In genomic region chr5:131304414-131304813, GRCh38 we compare ENCODE assay signal across 19 cellular contexts. TPM values are rescaled to one million over a fixed set of nuclear protein-coding genes. Genes with fewer than 3 reads are reported as not detected.
DNase-seq lines count a peak whose midpoint lies in the region; ATAC-seq and TF ChIP-seq lines count a peak whose summit lies in the region.
"Had no signal": no experiment of that assay in that cellular context is flagged by ENCODE, and none has a peak within 500 bp of the region (broad histone marks: within the 10 kb centered on the region; RNA-seq: fewer than 3 reads in every experiment).

No MANE protein-coding gene starts in this region.

- peaks cover 58% of the 10 kb centered on the region for H3K4me1 Mint-ChIP-seq in MCF 10A (ENCODE audit: insufficient read depth, unreplicated experiment)
- peaks cover 47 to 64% of the 10 kb centered on the region in 2 donors for H3K4me1 Mint-ChIP-seq in effector memory CD8-positive, alpha-beta T cell (ENCODE audit: low read depth in 2 of 2)

- H3K27ac ChIP-seq in breast epithelium, result no peak overlapping the region
- H3K27ac ChIP-seq: uterus had no signal

- H3K9me3 ChIP-seq in breast epithelium, result no peaks in the 10 kb centered on the region

- no peaks in the 10 kb centered on the region for H3K36me3 ChIP-seq in breast epithelium
- H3K36me3 ChIP-seq: uterus had no signal

- H3K9me3 Mint-ChIP-seq in MCF 10A (ENCODE audit: unreplicated experiment), result no peaks in the 10 kb centered on the region
- no peaks in the 10 kb centered on the region for H3K9me3 Mint-ChIP-seq in effector memory CD8-positive, alpha-beta T cell

- no peaks in the 10 kb centered on the region for H3K27me3 Mint-ChIP-seq in MCF 10A (ENCODE audit: insufficient read depth, unreplicated experiment)
- H3K27me3 Mint-ChIP-seq in effector memory CD8-positive, alpha-beta T cell, result no peaks in the 10 kb centered on the region

- POLR2A ChIA-PET in MCF 10A (lab: Yijun Ruan, JAX), result interaction anchor here (0.7 to 5.5 kb wide), 15 partner anchors 9 to 141 kb away, joined by 3 to 110 read pairs (median 9); partner anchors contain the start of gene CDC42SE2

- BruUV-seq in MCF 10A (replicated peaks; lab: Mats Ljungman, UMichigan), result no TSS peak

- no peak for TF ChIP-seq POLR2A in breast epithelium (IDR thresholded peaks at IDR 0.05)

- CTCF ChIA-PET in MCF 10A (lab: Yijun Ruan, JAX), result interaction anchor here (0.6 to 1.2 kb wide), 4 partner anchors 12 to 857 kb away, joined by 3 read pairs; no protein-coding TSS in a partner anchor

- TF ChIP-seq CTCF in MCF 10A (IDR thresholded peaks at IDR 0.05; ENCODE audit: unreplicated experiment), result no peak
- TF ChIP-seq CTCF in breast epithelium (IDR thresholded peaks at IDR 0.05), result no peak

- ATAC-seq in SK-N-SH treated with all-trans-retinoic acid at 6 μM for 48 hours, result peak; percentile 62
- ATAC-seq in effector memory CD8-positive, alpha-beta T cell (replicated peaks), result no peak
- no peak for ATAC-seq in GM18867 (IDR thresholded peaks at IDR 0.05; ENCODE audit: unreplicated experiment)
- ATAC-seq: esophagus mucosa, left ventricle myocardium superior had no signal

- no peak overlapping the region for H3K4me3 ChIP-seq in breast epithelium
- H3K4me3 ChIP-seq: uterus had no signal

- intact Hi-C loops in MCF 10A (cut with micrococcal nuclease), result no loop called here
- intact Hi-C loops in breast epithelium (cut with DNase I; ENCODE audit: low total_unique reads), result no loop called here

- no peaks in the 10 kb centered on the region for H3K4me1 ChIP-seq in breast epithelium
- H3K4me1 ChIP-seq: uterus had no signal

- peaks cover 6% of the 10 kb centered on the region for H3K36me3 Mint-ChIP-seq in MCF 10A (ENCODE audit: insufficient read depth, unreplicated experiment)
- H3K36me3 Mint-ChIP-seq in effector memory CD8-positive, alpha-beta T cell (ENCODE audit: insufficient read depth), result peaks cover 47% of the 10 kb centered on the region

- H3K27me3 ChIP-seq in breast epithelium, result no peaks in the 10 kb centered on the region
- H3K27me3 ChIP-seq: uterus had no signal

- DNase-seq in MCF 10A (ENCODE audit: unreplicated experiment), result no peak
- DNase-seq in breast epithelium (ENCODE audit: low spot score in 2 of 2), result no peak
- no peak for DNase-seq in effector memory CD8-positive, alpha-beta T cell
- DNase-seq in NCI-H2107 (lab: John Stamatoyannopoulos, UW), result no peak
- no peak for DNase-seq in NCI-H1092 (lab: John Stamatoyannopoulos, UW)
- DNase-seq: activated effector memory CD4-positive, alpha-beta T cell treated with Interleukin-2 at 50 U/mL for 16 hours; cerebellar nuclear complex; COR-L47; DMS79 treated with DMSO at 0.1 percent for 48 hours; effector CD4-positive, alpha-beta T cell; hippocampal formation; left ventricle myocardium superior; NCI-H146; NCI-H2171; NCI-H526 treated with DMSO at 0.1 percent for 48 hours; uterus had no signal

- no peak overlapping the region for H3K4me3 Mint-ChIP-seq in MCF 10A (ENCODE audit: unreplicated experiment)
- peak overlapping the region; percentile 46 for H3K4me3 Mint-ChIP-seq in effector memory CD8-positive, alpha-beta T cell

- H3K27ac Mint-ChIP-seq in MCF 10A (ENCODE audit: low read depth, unreplicated experiment), result peak overlapping the region; percentile 97
- H3K27ac Mint-ChIP-seq in effector memory CD8-positive, alpha-beta T cell, result peak overlapping the region; percentile 26 to 36

TF ChIP-seq in SK-N-SH treated with all-trans-retinoic acid at 6 μM for 48 hours, 23 proteins besides CTCF, POLR2A, EP300 and RAD21 (continues in another document):
- TF ChIP-seq SNAI2 (CRISPR knock-in tag; IDR thresholded peaks at IDR 0.05), result 0 out of 2 replicates have a peak, but pooled peaks have one; percentile 83
- TF ChIP-seq CSRNP3 (CRISPR knock-in tag; IDR thresholded peaks at IDR 0.05), result peak; percentile 81; the same call in 1 of the 2 replicates
- no peak for TF ChIP-seq PPARA (CRISPR knock-in tag; IDR thresholded peaks at IDR 0.05; ENCODE audit: borderline replicate concordance)
- TF ChIP-seq OSR1 (CRISPR knock-in tag; IDR thresholded peaks at IDR 0.05), result no peak
- peak; percentile 79 for TF ChIP-seq TSHZ2 (CRISPR knock-in tag; IDR thresholded peaks at IDR 0.05)
- TF ChIP-seq PATZ1 (CRISPR knock-in tag; IDR thresholded peaks at IDR 0.05; ENCODE audit: borderline replicate concordance), result peak; percentile 96
- TF ChIP-seq ARNTL (CRISPR knock-in tag; IDR thresholded peaks at IDR 0.05; ENCODE audit: borderline replicate concordance, low read depth), result 0 out of 2 replicates have a peak, but pooled peaks have one; percentile 26
- TF ChIP-seq ZNF8 (CRISPR knock-in tag; IDR thresholded peaks at IDR 0.05), result no peak
- peak; percentile 99 for TF ChIP-seq ZC3H10 (CRISPR knock-in tag; IDR thresholded peaks at IDR 0.05)
- TF ChIP-seq GLIS3 (CRISPR knock-in tag; IDR thresholded peaks at IDR 0.05), result 0 out of 2 replicates have a peak, but pooled peaks have one; percentile 19
- TF ChIP-seq CSDC2 (CRISPR knock-in tag; IDR thresholded peaks at IDR 0.05), result 0 out of 2 replicates have a peak, but pooled peaks have one; percentile 62
- TF ChIP-seq RARB (CRISPR knock-in tag; IDR thresholded peaks at IDR 0.05), result no peak; the same call in 1 of the 2 replicates
- no peak for TF ChIP-seq ZNF70 (CRISPR knock-in tag; IDR thresholded peaks at IDR 0.05)
- peak; percentile 99 for TF ChIP-seq ISL1 (CRISPR knock-in tag; IDR thresholded peaks at IDR 0.05)
- peak; percentile 55; the same call in 1 of the 2 replicates for TF ChIP-seq TOX (CRISPR knock-in tag; IDR thresholded peaks at IDR 0.05; ENCODE audit: borderline replicate concordance)
- TF ChIP-seq POU6F1 (CRISPR knock-in tag; IDR thresholded peaks at IDR 0.05; ENCODE audit: borderline replicate concordance, low read depth), result no peak

RNA-seq across cellular contexts. Expression of gene CDC42SE2, which starts 40.6 kb away (rescaled TPM):
- total RNA-seq in MCF 10A (2022), result 71.0 and 96.4 TPM in 2 replicates
- total RNA-seq in breast epithelium, result 10 to 100 TPM; 39.4 to 82.8 (median 41.0) TPM
